In the genomic region with DNA sequence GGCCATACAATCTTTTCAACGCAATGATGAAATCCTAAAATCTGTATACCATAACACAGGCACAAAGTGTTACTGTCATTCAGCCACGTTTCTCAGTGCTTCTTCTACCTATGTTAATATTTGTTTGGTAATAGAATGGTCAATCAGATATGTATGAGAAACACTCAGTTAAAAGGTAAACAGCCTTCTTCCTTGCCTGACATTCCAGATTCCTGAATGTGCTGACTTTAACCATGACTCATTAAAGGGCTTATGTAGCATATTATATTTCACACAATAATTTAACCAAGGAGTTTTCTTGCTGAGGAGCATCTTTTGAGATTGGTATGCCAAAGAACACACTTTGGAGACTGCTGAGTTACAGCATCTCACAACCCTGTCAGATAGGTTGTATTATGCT, we compare ENCODE assay signal across 1 cellular context.
TF ChIP-seq lines count a peak whose summit lies in the region.

No MANE protein-coding gene starts in this region.

TF ChIP-seq in HCT116, 20 proteins besides CTCF, POLR2A, EP300 and RAD21:
- no peak for TF ChIP-seq ZFX (IDR thresholded peaks at IDR 0.05)
TF ChIP-seq in HCT116: peak in this region for 0.
